ENCODE assay signal across 8 cellular contexts in genomic region chr21:33948096-33948950, GRCh38. TPM values are rescaled to one million over a fixed set of nuclear protein-coding genes. Genes with fewer than 3 reads are reported as not detected.
A peak's percentile ranks its signal among the peaks of the same experiment; 100 is the strongest.
DNase-seq lines count a peak whose midpoint lies in the region; ATAC-seq and TF ChIP-seq lines count a peak whose summit lies in the region.

No MANE protein-coding gene starts in this region.

- intact Hi-C loops in colonic mucosa (cut with DNase I) = loop anchor here (10.0 kb wide), 1 partner anchor 126 kb away; the partner anchor contains the start of genes MRPS6 and SLC5A3
- intact Hi-C loops in lower lobe of right lung (cut with DNase I) = no loop called here

- H3K36me3 ChIP-seq in colonic mucosa = no peaks in the 10 kb centered on the region
- no peaks in the 10 kb centered on the region for H3K36me3 ChIP-seq in lower lobe of right lung

- no peaks in the 10 kb centered on the region for H3K27me3 ChIP-seq in colonic mucosa
- H3K27me3 ChIP-seq in lower lobe of right lung (ENCODE audit: low read depth) = no peaks in the 10 kb centered on the region

- H3K9me3 ChIP-seq in colonic mucosa (no peaks in the 10 kb centered on the region), lower lobe of right lung (no peaks in the 10 kb centered on the region)

- peak overlapping the region; percentile 76 for H3K27ac ChIP-seq in colonic mucosa
- H3K27ac ChIP-seq in lower lobe of right lung = peak overlapping the region; percentile 83

- TF ChIP-seq CTCF in colonic mucosa (IDR thresholded peaks at IDR 0.05) (no peak), lower lobe of right lung (IDR thresholded peaks at IDR 0.05) (no peak)

- ATAC-seq in HG03064 (IDR thresholded peaks at IDR 0.05; ENCODE audit: low read depth, unreplicated experiment) (peak; percentile 35), lower lobe of right lung (peak; percentile 70 to 77)

- no peak overlapping the region for H3K4me3 ChIP-seq in colonic mucosa
- H3K4me3 ChIP-seq in lower lobe of right lung = peak overlapping the region; percentile 24

- peaks cover 4% of the 10 kb centered on the region for H3K4me1 ChIP-seq in colonic mucosa
- H3K4me1 ChIP-seq in lower lobe of right lung = peaks cover 18% of the 10 kb centered on the region

- DNase-seq in SIG-M5 treated with dmso at 0.1 percent for 504 hours (lab: John Stamatoyannopoulos, UW; ENCODE audit: unreplicated experiment) = peak; percentile 9
- no peak for DNase-seq in SIG-M5 (lab: John Stamatoyannopoulos, UW)
- DNase-seq in NCI-H226 = peak; percentile 74
- DNase-seq in activated CD4-positive, alpha-beta T cell treated with anti-CD3 and anti-CD28 coated beads for 48 hours = peak; percentile 87
- DNase-seq in colonic mucosa = peak; percentile 55
- DNase-seq in lower lobe of right lung = peak; percentile 69
- peak; percentile 54 for DNase-seq in stimulated activated CD8-positive, alpha-beta memory T cell treated with anti-CD3 and anti-CD28 coated beads, Interleukin-12 subunit alpha, Interleukin-12 subunit beta, amount 100 ng/mL, for 24 hours (ENCODE audit: extremely low read depth)

- peak overlapping the region in 1 of 2 donors; percentile 64 for H3K9ac ChIP-seq in colonic mucosa (ENCODE audit: low read depth in 2 of 2, low read length in 2 of 2)

RNA-seq across cellular contexts. Expression of gene ATP5PO, which starts 32.7 kb away (rescaled TPM):
- total RNA-seq in colonic mucosa (100 to 1,000 TPM; 312 to 335 TPM), lower lobe of right lung (100 TPM)
